30 cellular contexts compared by ENCODE assay signal in genomic region chr4:578451-579443, GRCh38. TPM values are rescaled to one million over a fixed set of nuclear protein-coding genes. Genes with fewer than 3 reads are reported as not detected.
DNase-seq lines count a peak whose midpoint lies in the region; ATAC-seq, FAIRE-seq and TF ChIP-seq lines count a peak whose summit lies in the region.
"Had no signal": no experiment of that assay in that cellular context is flagged by ENCODE, and none has a peak within 500 bp of the region (broad histone marks: within the 10 kb centered on the region; RNA-seq: fewer than 3 reads in every experiment).

No MANE protein-coding gene starts in this region.

- H2AK5ac ChIP-seq in H9 (ENCODE audit: insufficient read length, low read length): no peak overlapping the region
- H2AK5ac ChIP-seq in neuronal stem cell (ENCODE audit: low read depth, low read length): peak overlapping the region; percentile 33

- peak overlapping the region in 1 of 2 experiments; percentile 54; a peak in 2 of 5 replicates for H3K4me3 Mint-ChIP-seq in H9
- H3K4me3 Mint-ChIP-seq: activated CD4-positive, alpha-beta T cell treated with anti-CD3 and anti-CD28 coated beads for 36 hours; T-helper 2 cell treated with Interferon-gamma antibody and Interleukin-4, amounts not matched to agents 5 μg/mL and 100 μg/mL, for 36 hours had no signal

- CTCF ChIA-PET in endothelial cell of umbilical vein (lab: Charles Lee): no interaction called here

- H3K4me3 ChIP-seq in endothelial cell of umbilical vein (replicated peaks in 1 of 3; ENCODE audit: insufficient read depth in 1 of 3, low read depth in 1 of 3, low read length in 3 of 3): no peak overlapping the region
- H3K4me3 ChIP-seq in neuronal stem cell (ENCODE audit: low read length in 2 of 2): peak overlapping the region; percentile 38 to 53
- H3K4me3 ChIP-seq: BLaER1 treated with 17β-estradiol and CSF1 and Interleukin-3, amounts not matched to agents 10 nM and 100 nM; coronary artery; esophagus squamous epithelium; HAP-1; upper lobe of left lung had no signal

- POLR2A ChIA-PET in endothelial cell of umbilical vein (lab: Charles Lee): no interaction called here

- intact Hi-C loops in endothelial cell of umbilical vein (cut with micrococcal nuclease): no loop called here

- H3K27ac ChIP-seq in H9 (ENCODE audit: insufficient read length, low read depth, low read length) (no peak overlapping the region), endothelial cell of umbilical vein (ENCODE audit: insufficient read depth, low read depth, low read length) (no peak overlapping the region), neuronal stem cell (replicated peaks; ENCODE audit: low read length) (no peak overlapping the region)
- H3K27ac ChIP-seq: BLaER1 treated with 17β-estradiol and CSF1 and Interleukin-3, amounts not matched to agents 10 nM and 100 nM; coronary artery; esophagus squamous epithelium; parathyroid adenoma; upper lobe of left lung had no signal

- H2BK5ac ChIP-seq in H9 (ENCODE audit: insufficient read length, low read length): no peak overlapping the region
- H2BK5ac ChIP-seq in neuronal stem cell (ENCODE audit: low read length): no peak overlapping the region

- no peak overlapping the region for H3K4ac ChIP-seq in H9 (ENCODE audit: low read depth, low read length)
- no peak overlapping the region for H3K4ac ChIP-seq in neuronal stem cell (ENCODE audit: low read length)

- no peak overlapping the region for H4K8ac ChIP-seq in H9 (replicated peaks; ENCODE audit: insufficient read length, low read depth, low read length)
- H4K8ac ChIP-seq in neuronal stem cell (ENCODE audit: low read depth, low read length): no peak overlapping the region

- WGBS in H9 (ENCODE audit: extremely low coverage, insufficient read length, low lambda C conversion rate): no CpG with 5 or more reads among the region's 32 CpGs
- WGBS in neuronal stem cell (ENCODE audit: extremely low coverage in 2 of 2, insufficient read length in 2 of 2, insufficient replicate concordance in 1 of 2), 2 donors: no CpG with 5 or more reads among the region's 32 CpGs

- dilution Hi-C loops in endothelial cell of umbilical vein (cut with MboI; ENCODE audit: extremely low pct_ligation_motif_present, low sequenced_read_pairs): no loop called here

- H3K56ac ChIP-seq in H9 (ENCODE audit: insufficient read length, low read depth, low read length): no peak overlapping the region

- H3K9me3 ChIP-seq in H9 (ENCODE audit: control insufficient read depth, low read depth, low read length) (no peaks in the 10 kb centered on the region), endothelial cell of umbilical vein (replicated peaks; ENCODE audit: control insufficient read depth, insufficient read depth, low read length) (no peaks in the 10 kb centered on the region), neuronal stem cell (replicated peaks in 1 of 2; ENCODE audit: control insufficient read depth in 2 of 2, insufficient read depth in 1 of 2, low read depth in 1 of 2, low read length in 2 of 2) (peaks cover 0 to 5% of the 10 kb centered on the region in 2 donors)
- H3K9me3 ChIP-seq: HAP-1 had no signal

- no peaks in the 10 kb centered on the region for H3K9me1 ChIP-seq in endothelial cell of umbilical vein (replicated peaks; ENCODE audit: control insufficient read depth, extremely low read depth, insufficient read depth, low read length)

- H4K20me1 ChIP-seq in H9 (ENCODE audit: control insufficient read depth, insufficient read depth, insufficient read length) (no peaks in the 10 kb centered on the region), endothelial cell of umbilical vein (replicated peaks; ENCODE audit: control insufficient read depth, extremely low read depth, insufficient read depth, low read length) (no peaks in the 10 kb centered on the region)
- H4K20me1 ChIP-seq: BLaER1 treated with 17β-estradiol and CSF1 and Interleukin-3, amounts not matched to agents 10 nM and 100 nM had no signal

- H3K36me3 ChIP-seq in endothelial cell of umbilical vein (ENCODE audit: control insufficient read depth in 2 of 2, extremely low read depth in 1 of 2, insufficient read depth in 2 of 2, low read length in 2 of 2): no peaks in the 10 kb centered on the region
- H3K36me3 ChIP-seq in neuronal stem cell (replicated peaks in 1 of 2; ENCODE audit: control insufficient read depth in 2 of 2, insufficient read depth in 2 of 2, low read length in 2 of 2): no peaks in the 10 kb centered on the region
- H3K36me3 ChIP-seq: BLaER1 treated with 17β-estradiol and CSF1 and Interleukin-3, amounts not matched to agents 10 nM and 100 nM; esophagus squamous epithelium; HAP-1; upper lobe of left lung had no signal

- no peaks in the 10 kb centered on the region for H3K79me1 ChIP-seq in H9 (ENCODE audit: insufficient read depth, low read depth, low read length, poor library complexity, severe bottlenecking)
- no peaks in the 10 kb centered on the region for H3K79me1 ChIP-seq in neuronal stem cell (ENCODE audit: low read depth, low read length)

- no peak overlapping the region for H2BK15ac ChIP-seq in H9 (ENCODE audit: low read depth, low read length)
- no peak overlapping the region for H2BK15ac ChIP-seq in neuronal stem cell (ENCODE audit: low read length)

- no peak overlapping the region; the same call in 1 of the 2 replicates for H3K14ac ChIP-seq in H9 (ENCODE audit: insufficient read depth, low read length)
- H3K14ac ChIP-seq in neuronal stem cell (ENCODE audit: low read length): no peak overlapping the region

- H3K18ac ChIP-seq in H9 (ENCODE audit: insufficient read length, low read depth, low read length) (no peak overlapping the region), neuronal stem cell (ENCODE audit: low read length) (peak overlapping the region; percentile 9)

- no peak overlapping the region for H2BK20ac ChIP-seq in H9 (ENCODE audit: low read depth, low read length, poor library complexity, severe bottlenecking)

- H3K4me1 Mint-ChIP-seq in H9: peaks cover 11 to 25% of the 10 kb centered on the region in 2 experiments

- H3K79me2 ChIP-seq in H9 (ENCODE audit: insufficient read depth, low read length) (no peaks in the 10 kb centered on the region), endothelial cell of umbilical vein (ENCODE audit: control insufficient read depth, insufficient read depth, low read length) (no peaks in the 10 kb centered on the region)
- H3K79me2 ChIP-seq: parathyroid adenoma had no signal

- H3K23ac ChIP-seq in H9 (ENCODE audit: insufficient read length, low read depth, low read length) (no peak overlapping the region), neuronal stem cell (ENCODE audit: low read depth, low read length, poor library complexity) (peak overlapping the region; percentile 20)

- H2BK120ac ChIP-seq in H9 (ENCODE audit: low read depth, low read length, poor library complexity, severe bottlenecking) (no peak overlapping the region), neuronal stem cell (ENCODE audit: low read depth, low read length) (no peak overlapping the region)

- DNase-seq in H9: no peak
- DNase-seq in endothelial cell of umbilical vein (ENCODE audit: low read depth, low spot score): no peak
- no peak for DNase-seq in neuronal stem cell (ENCODE audit: low spot score)
- DNase-seq in stimulated activated CD4-positive, alpha-beta T cell treated with anti-CD3 and anti-CD28 coated beads, Interleukin-15, amount 100 ng/mL, for 24 hours: no peak
- no peak for DNase-seq in mesenteric fat pad (ENCODE audit: low spot score)
- DNase-seq: activated CD4-positive, alpha-beta T cell treated with anti-CD3 and anti-CD28 coated beads for 36 hours; activated CD8-positive, alpha-beta T cell treated with anti-CD3 and anti-CD28 coated beads, Interleukin-2, amount 10 ng/mL, durations not matched to agents 7 days and 5 days; activated gamma-delta T cell treated with Interleukin-2 at 50 U/mL for 16 hours; esophagus squamous epithelium; foreskin melanocyte; midbrain; naive thymus-derived CD4-positive, alpha-beta T cell; NCI-H1417 treated with DMSO at 0.1 percent for 48 hours; NCI-H446 treated with DMSO at 0.1 percent for 48 hours; OCI-M1; right cardiac atrium; stimulated activated CD4-positive, alpha-beta T cell treated with anti-CD3 and anti-CD28 coated beads, Interleukin-2, amount 100 ng/mL, for 48 hours; upper lobe of left lung had no signal

- no peak for FAIRE-seq in endothelial cell of umbilical vein (lab: Jason Lieb, UNC)

- no peak overlapping the region for H3T11ph ChIP-seq in H9 (ENCODE audit: low read length)

- ATAC-seq in GM19467 (IDR thresholded peaks at IDR 0.05; ENCODE audit: unreplicated experiment): no peak
- no peak for ATAC-seq in GM21528 (IDR thresholded peaks at IDR 0.05; ENCODE audit: low FRiP score, unreplicated experiment)
- ATAC-seq: activated CD4-positive, alpha-beta T cell treated with anti-CD3 and anti-CD28 coated beads for 36 hours; naive thymus-derived CD4-positive, alpha-beta T cell; right cardiac atrium had no signal

- no peak overlapping the region for H2AFZ ChIP-seq in H9 (ENCODE audit: low read length)
- no peak overlapping the region for H2AFZ ChIP-seq in endothelial cell of umbilical vein (ENCODE audit: low read depth, low read length)
- H2AFZ ChIP-seq in neuronal stem cell (ENCODE audit: low read length): peak overlapping the region; percentile 93
- H2AFZ ChIP-seq: parathyroid adenoma had no signal

- H3K4me1 ChIP-seq in H9 (ENCODE audit: insufficient read depth, low read length) (0 out of 2 replicates have a peak, but pooled peaks cover 5% of the 10 kb centered on the region), endothelial cell of umbilical vein (ENCODE audit: control insufficient read depth, extremely low read depth, insufficient read depth, low read length) (no peaks in the 10 kb centered on the region), neuronal stem cell (ENCODE audit: control insufficient read depth in 2 of 2, insufficient read depth in 1 of 2, low read depth in 1 of 2, low read length in 2 of 2) (peaks cover 12 to 13% of the 10 kb centered on the region in 2 donors)
- H3K4me1 ChIP-seq: HAP-1, parathyroid adenoma had no signal

- no peak overlapping the region for H2BK12ac ChIP-seq in H9 (ENCODE audit: insufficient read length, low read depth, low read length)
- no peak overlapping the region for H2BK12ac ChIP-seq in neuronal stem cell (ENCODE audit: low read length)

- H3K23me2 ChIP-seq in H9 (ENCODE audit: insufficient read length, low read depth, low read length, poor library complexity, severe bottlenecking): peaks cover 22% of the 10 kb centered on the region

- H3K27ac Mint-ChIP-seq in H9: no peak overlapping the region
- H3K27ac Mint-ChIP-seq: activated CD4-positive, alpha-beta T cell treated with anti-CD3 and anti-CD28 coated beads for 36 hours had no signal

- peak overlapping the region; percentile 80 for H3K4me2 ChIP-seq in H9 (ENCODE audit: insufficient read depth, insufficient read length, low read length)
- H3K4me2 ChIP-seq in endothelial cell of umbilical vein (ENCODE audit: insufficient read depth, low read length): no peak overlapping the region
- H3K4me2 ChIP-seq in neuronal stem cell (ENCODE audit: insufficient read depth, low read length, poor library complexity, severe bottlenecking): no peak overlapping the region

- H4K5ac ChIP-seq in H9 (ENCODE audit: insufficient read length, low read depth, low read length): no peak overlapping the region

- TF ChIP-seq POLR2A in endothelial cell of umbilical vein (IDR thresholded peaks at IDR 0.05; ENCODE audit: low read depth, low read length): no peak

- TF ChIP-seq CTCF in H9 (conservative IDR thresholded peaks at IDR 0.05) (no peak), endothelial cell of umbilical vein (IDR thresholded peaks at IDR 0.05; ENCODE audit: extremely low read depth in 1 of 2, insufficient read depth in 1 of 2, low read depth in 1 of 2, low read length in 2 of 2) (no peak)

- peaks cover 76% of the 10 kb centered on the region for H3K27me3 Mint-ChIP-seq in H9 (ENCODE audit: low read depth)

- peaks cover 30% of the 10 kb centered on the region for H3K27me3 ChIP-seq in H9 (ENCODE audit: insufficient read depth, low read length)
- H3K27me3 ChIP-seq in endothelial cell of umbilical vein (ENCODE audit: control insufficient read depth in 2 of 2, insufficient read depth in 2 of 2, low read length in 2 of 2): peaks cover 32 to 47% of the 10 kb centered on the region in 2 experiments
- H3K27me3 ChIP-seq in neuronal stem cell (ENCODE audit: control insufficient read depth in 3 of 3, insufficient read depth in 3 of 3, low read depth in 1 of 3, low read length in 3 of 3): peaks cover 35 to 61% (median 38%) of the 10 kb centered on the region in 3 experiments
- H3K27me3 ChIP-seq: BLaER1 treated with 17β-estradiol and CSF1 and Interleukin-3, amounts not matched to agents 10 nM and 100 nM had no signal

- no peak overlapping the region for H4K91ac ChIP-seq in H9 (ENCODE audit: insufficient read length, low read depth, low read length)
- H4K91ac ChIP-seq in neuronal stem cell (ENCODE audit: low read depth, low read length, poor library complexity): no peak overlapping the region

- peaks cover 9 to 10% of the 10 kb centered on the region in 2 experiments for H3K9me3 Mint-ChIP-seq in H9

- no peak overlapping the region for H3K9ac ChIP-seq in H9 (ENCODE audit: extremely low read depth, insufficient read length, low read length)
- H3K9ac ChIP-seq in endothelial cell of umbilical vein (replicated peaks; ENCODE audit: extremely low read depth, insufficient read depth, low read length): no peak overlapping the region
- no peak overlapping the region for H3K9ac ChIP-seq in neuronal stem cell (ENCODE audit: low read depth, low read length, poor library complexity)
- H3K9ac ChIP-seq: BLaER1 treated with 17β-estradiol and CSF1 and Interleukin-3, amounts not matched to agents 10 nM and 100 nM; parathyroid adenoma had no signal

- peaks cover 0 to 2% (median 0%) of the 10 kb centered on the region in 3 experiments; a peak in 1 of 7 replicates for H3K36me3 Mint-ChIP-seq in H9 (ENCODE audit: insufficient read depth in 1 of 3, low read depth in 3 of 3)

- BruUV-seq in endothelial cell of umbilical vein (replicated peaks; lab: Mats Ljungman, UMichigan): no TSS peak

RNA-seq across cellular contexts. Expression of gene TMEM271, which starts 2.7 kb away (rescaled TPM):
- total RNA-seq in H9 (2021) (0.09 TPM in 1 of 2 replicates, not detected in the other), endothelial cell of umbilical vein (not detected in 2 replicates), mesenteric fat pad (not detected)
- 13.6 TPM for polyA plus RNA-seq in PFSK-1 (2012; ENCODE audit: insufficient read length, low read depth)
- polyA plus RNA-seq in endothelial cell of umbilical vein: not detected in 2 replicates
- not detected in 2 replicates for polyA plus RNA-seq in endothelial cell of umbilical vein (2011; cell fraction: cytosol; rRNA removed)
- polyA plus RNA-seq in endothelial cell of umbilical vein (2011; cell fraction: nucleus; rRNA removed): not detected in 2 replicates
- polyA plus RNA-seq in endothelial cell of umbilical vein (2012): not detected in 2 replicates
- not detected in 2 replicates for polyA minus RNA-seq in endothelial cell of umbilical vein
- not detected for polyA minus RNA-seq in endothelial cell of umbilical vein (2011; cell fraction: cytosol; rRNA and poly(A)+ RNA removed)
- polyA minus RNA-seq in endothelial cell of umbilical vein (2011; cell fraction: nucleus; rRNA and poly(A)+ RNA removed): not detected in 2 replicates
- not detected for polyA plus RNA-seq in neuronal stem cell (2013, experiment 1 of 2)
- polyA plus RNA-seq in neuronal stem cell (2013, experiment 2 of 2): not detected
- total RNA-seq: activated CD4-positive, alpha-beta T cell treated with anti-CD3 and anti-CD28 coated beads for 36 hours; activated CD8-positive, alpha-beta T cell treated with anti-CD3 and anti-CD28 coated beads, Interleukin-2, amount 10 ng/mL, durations not matched to agents 7 days and 5 days; HT1080; liver; naive thymus-derived CD4-positive, alpha-beta T cell; right cardiac atrium; subcutaneous adipose tissue; upper lobe of left lung had no signal
- polyA plus RNA-seq: AG04450; liver; naive thymus-derived CD4-positive, alpha-beta T cell; right cardiac atrium had no signal

RNA-seq across cellular contexts. Expression of gene PDE6B, which starts 46.6 kb away (rescaled TPM):
- 10.2 and 10.8 TPM in 2 replicates for total RNA-seq in H9 (2021)
- polyA plus RNA-seq in PFSK-1 (2012; ENCODE audit: insufficient read length, low read depth): 0.21 TPM
- total RNA-seq in endothelial cell of umbilical vein: 0.85 and 1.8 TPM in 2 replicates
- 0.77 and 0.78 TPM in 2 replicates for polyA plus RNA-seq in endothelial cell of umbilical vein
- polyA plus RNA-seq in endothelial cell of umbilical vein (2011; cell fraction: cytosol; rRNA removed): 0.54 and 0.59 TPM in 2 replicates
- polyA plus RNA-seq in endothelial cell of umbilical vein (2011; cell fraction: nucleus; rRNA removed): 0.04 and 0.14 TPM in 2 replicates
- 0.80 and 2.4 TPM in 2 replicates for polyA plus RNA-seq in endothelial cell of umbilical vein (2012)
- 0.72 and 0.87 TPM in 2 replicates for polyA minus RNA-seq in endothelial cell of umbilical vein
- not detected for polyA minus RNA-seq in endothelial cell of umbilical vein (2011; cell fraction: cytosol; rRNA and poly(A)+ RNA removed)
- not detected in 2 replicates for polyA minus RNA-seq in endothelial cell of umbilical vein (2011; cell fraction: nucleus; rRNA and poly(A)+ RNA removed)
- polyA plus RNA-seq in neuronal stem cell (2013, experiment 1 of 2): 9.5 TPM
- polyA plus RNA-seq in neuronal stem cell (2013, experiment 2 of 2): 9.3 TPM
- 2.9 TPM for total RNA-seq in mesenteric fat pad

Comparison
In these comparisons a context has a peak if more than half of its experiments do, and no peak if none do; other contexts are left out.
1. H3K4me3 ChIP-seq: peak in neuronal stem cell (2 of 2); none in endothelial cell of umbilical vein (0 of 3).